ENCODE assay signal across 28 cellular contexts in genomic region chr10:103657061-103657591, GRCh38.
"Had no signal": no experiment of that assay in that cellular context is flagged by ENCODE, and none has a peak within 500 bp of the region (broad histone marks: within the 10 kb centered on the region; RNA-seq: fewer than 3 reads in every experiment).

No MANE protein-coding gene starts in this region.

- H3K27me3 ChIP-seq: colonic mucosa, esophagus squamous epithelium, heart right ventricle, ovary, spleen, transverse colon, upper lobe of right lung, uterus had no signal

- H3K27ac Mint-ChIP-seq: stimulated activated naive B cell treated with anti-CD40 and anti-IgM and Interleukin-4, amounts not matched to agents 10 μg/mL and 1 μg/mL and 100 μg/mL, for 72 hours; stimulated activated naive CD8-positive, alpha-beta T cell treated with anti-CD3 and anti-CD28 coated beads, Interleukin-15, Interleukin-2, amounts not matched to agents 100 ng/mL and 50 ng/mL, for 24 hours had no signal

- H3K4me3 ChIP-seq: colonic mucosa, esophagus squamous epithelium, heart right ventricle, ovary, psoas muscle, skin epidermis, spleen, thoracic aorta, transverse colon, upper lobe of right lung, uterus had no signal

- ATAC-seq: heart right ventricle; left lobe of liver; naive thymus-derived CD4-positive, alpha-beta T cell; psoas muscle; right cardiac atrium; stimulated activated naive B cell treated with anti-CD40 and anti-IgM and Interleukin-4, amounts not matched to agents 10 μg/mL and 1 μg/mL and 100 μg/mL, for 72 hours; upper lobe of right lung had no signal

- H3K4me3 Mint-ChIP-seq: central memory CD8-positive, alpha-beta T cell; stimulated activated naive B cell treated with anti-CD40 and anti-IgM and Interleukin-4, amounts not matched to agents 10 μg/mL and 1 μg/mL and 100 μg/mL, for 72 hours; stimulated activated naive CD8-positive, alpha-beta T cell treated with anti-CD3 and anti-CD28 coated beads, Interleukin-15, Interleukin-2, amounts not matched to agents 100 ng/mL and 50 ng/mL, for 24 hours had no signal

- FAIRE-seq: endothelial cell of umbilical vein, islet of Langerhans had no signal

- H3K27me3 Mint-ChIP-seq: central memory CD8-positive, alpha-beta T cell; naive thymus-derived CD4-positive, alpha-beta T cell; stimulated activated naive B cell treated with anti-CD40 and anti-IgM and Interleukin-4, amounts not matched to agents 10 μg/mL and 1 μg/mL and 100 μg/mL, for 72 hours; stimulated activated naive CD8-positive, alpha-beta T cell treated with anti-CD3 and anti-CD28 coated beads, Interleukin-15, Interleukin-2, amounts not matched to agents 100 ng/mL and 50 ng/mL, for 24 hours had no signal

- DNase-seq: colonic mucosa; erythroblast; esophagus squamous epithelium; foreskin melanocyte; glutamatergic neuron; heart right ventricle; hippocampal formation; kidney glomerular epithelial cell; mesendoderm; midbrain; naive thymus-derived CD4-positive, alpha-beta T cell; occipital lobe; ovary; psoas muscle; spleen; stimulated activated CD4-positive, alpha-beta T cell treated with anti-CD3 and anti-CD28 coated beads, Interleukin-4, amount 100 ng/mL, for 4 hours; stimulated activated naive B cell treated with anti-CD40 and anti-IgM and Interleukin-4, amounts not matched to agents 10 μg/mL and 1 μg/mL and 100 μg/mL, for 72 hours; transverse colon; upper lobe of right lung; uterus had no signal

- H3K9me3 Mint-ChIP-seq: central memory CD8-positive, alpha-beta T cell; stimulated activated naive CD8-positive, alpha-beta T cell treated with anti-CD3 and anti-CD28 coated beads, Interleukin-15, Interleukin-2, amounts not matched to agents 100 ng/mL and 50 ng/mL, for 24 hours had no signal

- H3K27ac ChIP-seq: colonic mucosa, heart right ventricle, ovary, psoas muscle, spleen, thoracic aorta, upper lobe of right lung, uterus had no signal

- H3K36me3 ChIP-seq: colonic mucosa, ovary, transverse colon, upper lobe of right lung, uterus had no signal

- H3K9me3 ChIP-seq: colonic mucosa, esophagus squamous epithelium, ovary, psoas muscle, thoracic aorta, transverse colon, upper lobe of right lung, uterus had no signal
